15 cellular contexts compared by ENCODE assay signal in the genomic region with DNA sequence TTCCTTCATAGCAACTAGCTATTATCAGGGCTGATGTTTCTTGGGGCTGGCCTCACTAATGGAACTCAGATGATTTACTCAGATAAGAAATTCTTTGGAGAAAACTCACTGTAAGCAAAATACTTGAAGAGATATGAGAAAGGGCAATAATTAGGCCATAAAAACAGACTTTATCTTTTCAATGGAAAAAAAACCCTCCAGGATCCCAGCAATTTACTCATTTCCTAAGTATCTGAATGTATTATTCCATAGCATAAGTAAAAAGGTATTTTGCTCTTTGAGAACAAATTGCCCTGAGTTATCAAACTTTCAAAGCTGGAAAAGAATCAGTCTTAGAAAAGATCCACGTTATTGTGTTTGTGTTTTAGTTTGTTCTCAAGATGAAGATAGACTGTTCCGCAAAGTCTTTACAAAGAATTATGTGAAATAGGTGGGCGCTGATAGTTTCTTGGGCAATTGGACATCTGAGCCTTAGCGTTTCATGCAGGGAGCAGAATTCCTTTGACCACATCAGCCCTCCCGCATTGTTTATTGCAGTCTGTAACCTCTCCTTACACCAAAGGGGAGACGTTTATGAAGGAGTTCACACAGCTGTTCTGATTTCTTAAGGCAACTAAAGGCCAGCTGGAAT. TPM values are rescaled to one million over a fixed set of nuclear protein-coding genes. Genes with fewer than 3 reads are reported as not detected.
DNase-seq lines count a peak whose midpoint lies in the region; ATAC-seq and TF ChIP-seq lines count a peak whose summit lies in the region.
"Had no signal": no experiment of that assay in that cellular context is flagged by ENCODE, and none has a peak within 500 bp of the region (broad histone marks: within the 10 kb centered on the region; RNA-seq: fewer than 3 reads in every experiment).

No MANE protein-coding gene starts in this region.

- no peaks in the 10 kb centered on the region for H3K36me3 Mint-ChIP-seq in type B pancreatic cell

- CTCF ChIA-PET in HEK293T (lab: Yijun Ruan, JAX) = no interaction called here

- ATAC-seq in HG03139 (IDR thresholded peaks at IDR 0.05; ENCODE audit: unreplicated experiment) = no peak
- no peak for ATAC-seq in GM19397 (IDR thresholded peaks at IDR 0.05; ENCODE audit: unreplicated experiment)

- DNase-seq in HEK293T (ENCODE audit: extremely low spot score) = peak; percentile 34
- DNase-seq in cardiac fibroblast (ENCODE audit: low read depth in 2 of 2) = peak; percentile 90 to 96
- peak; percentile 95 for DNase-seq in left kidney (ENCODE audit: low read depth, low spot score)
- no peak for DNase-seq in type B pancreatic cell (ENCODE audit: extremely low spot score, unreplicated experiment)
- no peak for DNase-seq in NCI-H510A treated with DMSO at 0.1 percent for 48 hours (lab: John Stamatoyannopoulos, UW)
- DNase-seq: activated CD4-positive, alpha-beta memory T cell treated with anti-CD3 and anti-CD28 coated beads, Interleukin-2, amount 10 ng/mL, durations not matched to agents 7 days and 5 days; NCI-H1417 treated with DMSO at 0.1 percent for 48 hours; NCI-H69 had no signal

- TF ChIP-seq CTCF in cardiac fibroblast (IDR thresholded peaks at IDR 0.05; ENCODE audit: low read depth, low read length) (no peak), type B pancreatic cell (conservative IDR thresholded peaks at IDR 0.05) (no peak)

- POLR2A ChIA-PET in HEK293T (lab: Yijun Ruan, JAX) = no interaction called here

- peaks cover 4% of the 10 kb centered on the region for H3K9me3 Mint-ChIP-seq in type B pancreatic cell
- H3K9me3 Mint-ChIP-seq: activated CD4-positive, alpha-beta memory T cell treated with anti-CD3 and anti-CD28 coated beads, Interleukin-2, amount 10 ng/mL, durations not matched to agents 7 days and 5 days had no signal

- H3K27ac Mint-ChIP-seq in type B pancreatic cell = peak overlapping the region; percentile 32
- H3K27ac Mint-ChIP-seq: activated CD4-positive, alpha-beta memory T cell treated with anti-CD3 and anti-CD28 coated beads, Interleukin-2, amount 10 ng/mL, durations not matched to agents 7 days and 5 days had no signal

- H3K4me1 Mint-ChIP-seq in type B pancreatic cell (ENCODE audit: unreplicated experiment) = peaks cover 18% of the 10 kb centered on the region
- H3K4me1 Mint-ChIP-seq: activated CD4-positive, alpha-beta memory T cell treated with anti-CD3 and anti-CD28 coated beads, Interleukin-2, amount 10 ng/mL, durations not matched to agents 7 days and 5 days had no signal

- no peak overlapping the region for H3K4me3 ChIP-seq in cardiac fibroblast (replicated peaks in 1 of 2; ENCODE audit: low read depth in 2 of 2, low read length in 2 of 2)
- H3K4me3 ChIP-seq: skin epidermis, suprapubic skin had no signal

- no peak overlapping the region for H3K4me3 Mint-ChIP-seq in type B pancreatic cell
- H3K4me3 Mint-ChIP-seq: activated CD4-positive, alpha-beta memory T cell treated with anti-CD3 and anti-CD28 coated beads, Interleukin-2, amount 10 ng/mL, durations not matched to agents 7 days and 5 days had no signal

- H3K27me3 Mint-ChIP-seq in type B pancreatic cell = no peaks in the 10 kb centered on the region
- H3K27me3 Mint-ChIP-seq: activated CD4-positive, alpha-beta memory T cell treated with anti-CD3 and anti-CD28 coated beads, Interleukin-2, amount 10 ng/mL, durations not matched to agents 7 days and 5 days had no signal

TF ChIP-seq in HEK293T, 16 proteins besides CTCF, POLR2A, EP300 and RAD21:
- TF ChIP-seq BHLHE40 (IDR thresholded peaks at IDR 0.05; ENCODE audit: borderline replicate concordance) (no peak), NFRKB (IDR thresholded peaks at IDR 0.05) (no peak), HDGF (IDR thresholded peaks at IDR 0.05; ENCODE audit: borderline replicate concordance) (no peak)

RNA-seq across cellular contexts. Expression of a gene that starts 29.1 kb away (rescaled TPM):
- not detected in 2 replicates for total RNA-seq in type B pancreatic cell (ENCODE audit: low replicate concordance)
- total RNA-seq: activated CD4-positive, alpha-beta memory T cell treated with anti-CD3 and anti-CD28 coated beads, Interleukin-2, amount 10 ng/mL, durations not matched to agents 7 days and 5 days; bronchial epithelial cell; Caco-2; mucosa of gallbladder; suprapubic skin had no signal

Comparison
In these comparisons a context has a peak if more than half of its experiments do, and no peak if none do; other contexts are left out.
1. DNase-seq: peak in HEK293T (single experiment), cardiac fibroblast (2 of 2) and left kidney (single experiment); none in type B pancreatic cell (single experiment) and NCI-H510A treated with DMSO at 0.1 percent for 48 hours (single experiment).